ENCODE assay signal across 1 cellular context in the genomic region with DNA sequence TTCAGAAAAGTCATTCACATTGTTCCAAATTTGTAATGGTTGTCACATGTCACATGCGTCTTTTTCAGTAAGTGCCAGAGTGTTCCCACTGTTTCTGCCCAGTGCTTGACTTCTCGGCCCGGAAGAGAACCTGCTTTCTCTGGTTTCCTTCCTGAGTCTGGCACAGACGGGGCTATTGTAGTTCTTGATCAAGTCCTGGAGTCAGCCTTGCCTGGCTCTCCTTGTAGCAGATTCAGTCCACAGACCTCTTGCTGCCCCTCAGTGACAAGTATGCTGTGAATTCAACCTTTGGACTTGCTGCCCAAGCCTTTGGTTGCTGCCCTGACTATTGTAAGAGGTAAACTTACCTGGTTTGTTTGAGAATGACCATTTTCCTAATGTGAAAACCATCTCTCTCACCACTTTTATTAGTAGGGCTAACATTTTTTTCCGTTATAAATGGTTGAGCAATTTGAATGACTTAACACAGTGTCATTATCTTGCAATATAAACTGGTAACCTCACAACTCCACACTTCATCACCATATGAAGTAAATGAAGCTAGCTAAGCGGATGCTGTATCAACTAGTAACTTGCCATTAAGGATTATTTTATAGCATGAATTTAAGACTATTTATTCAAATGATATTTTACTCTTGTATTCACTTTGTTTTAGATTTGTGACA.
TF ChIP-seq lines count a peak whose summit lies in the region.

No MANE protein-coding gene starts in this region.

TF ChIP-seq in HepG2, 621 proteins besides CTCF, POLR2A, EP300 and RAD21 (continued from another document and continues in another):
- TF ChIP-seq, protein P1, sequence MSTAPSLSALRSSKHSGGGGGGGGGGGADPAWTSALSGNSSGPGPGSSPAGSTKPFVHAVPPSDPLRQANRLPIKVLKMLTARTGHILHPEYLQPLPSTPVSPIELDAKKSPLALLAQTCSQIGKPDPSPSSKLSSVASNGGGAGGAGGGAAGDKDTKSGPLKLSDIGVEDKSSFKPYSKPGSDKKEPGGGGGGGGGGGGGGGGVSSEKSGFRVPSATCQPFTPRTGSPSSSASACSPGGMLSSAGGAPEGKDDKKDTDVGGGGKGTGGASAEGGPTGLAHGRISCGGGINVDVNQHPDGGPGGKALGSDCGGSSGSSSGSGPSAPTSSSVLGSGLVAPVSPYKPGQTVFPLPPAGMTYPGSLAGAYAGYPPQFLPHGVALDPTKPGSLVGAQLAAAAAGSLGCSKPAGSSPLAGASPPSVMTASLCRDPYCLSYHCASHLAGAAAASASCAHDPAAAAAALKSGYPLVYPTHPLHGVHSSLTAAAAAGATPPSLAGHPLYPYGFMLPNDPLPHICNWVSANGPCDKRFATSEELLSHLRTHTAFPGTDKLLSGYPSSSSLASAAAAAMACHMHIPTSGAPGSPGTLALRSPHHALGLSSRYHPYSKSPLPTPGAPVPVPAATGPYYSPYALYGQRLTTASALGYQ (CRISPR knock-in tag; IDR thresholded peaks at IDR 0.05), result no peak
- no peak for TF ChIP-seq TOE1 (CRISPR knock-in tag; IDR thresholded peaks at IDR 0.05)
- TF ChIP-seq ZNF543 (CRISPR knock-in tag; IDR thresholded peaks at IDR 0.05), result no peak
- TF ChIP-seq, protein P2, sequence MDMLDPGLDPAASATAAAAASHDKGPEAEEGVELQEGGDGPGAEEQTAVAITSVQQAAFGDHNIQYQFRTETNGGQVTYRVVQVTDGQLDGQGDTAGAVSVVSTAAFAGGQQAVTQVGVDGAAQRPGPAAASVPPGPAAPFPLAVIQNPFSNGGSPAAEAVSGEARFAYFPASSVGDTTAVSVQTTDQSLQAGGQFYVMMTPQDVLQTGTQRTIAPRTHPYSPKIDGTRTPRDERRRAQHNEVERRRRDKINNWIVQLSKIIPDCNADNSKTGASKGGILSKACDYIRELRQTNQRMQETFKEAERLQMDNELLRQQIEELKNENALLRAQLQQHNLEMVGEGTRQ (IDR thresholded peaks at IDR 0.05; ENCODE audit: low read depth, low read length), result no peak
- TF ChIP-seq, protein P2 (CRISPR knock-in tag; IDR thresholded peaks at IDR 0.05; ENCODE audit: borderline replicate concordance), result no peak
- no peak for TF ChIP-seq CHD2 (IDR thresholded peaks at IDR 0.05; ENCODE audit: low read depth, low read length)
- TF ChIP-seq JDP2 (CRISPR knock-in tag; IDR thresholded peaks at IDR 0.05; ENCODE audit: borderline replicate concordance), result no peak
- peak; percentile 56 for TF ChIP-seq GATAD2A (CRISPR knock-in tag; IDR thresholded peaks at IDR 0.05)
- no peak for TF ChIP-seq JUND (CRISPR knock-in tag; IDR thresholded peaks at IDR 0.05)
- TF ChIP-seq, protein P3, sequence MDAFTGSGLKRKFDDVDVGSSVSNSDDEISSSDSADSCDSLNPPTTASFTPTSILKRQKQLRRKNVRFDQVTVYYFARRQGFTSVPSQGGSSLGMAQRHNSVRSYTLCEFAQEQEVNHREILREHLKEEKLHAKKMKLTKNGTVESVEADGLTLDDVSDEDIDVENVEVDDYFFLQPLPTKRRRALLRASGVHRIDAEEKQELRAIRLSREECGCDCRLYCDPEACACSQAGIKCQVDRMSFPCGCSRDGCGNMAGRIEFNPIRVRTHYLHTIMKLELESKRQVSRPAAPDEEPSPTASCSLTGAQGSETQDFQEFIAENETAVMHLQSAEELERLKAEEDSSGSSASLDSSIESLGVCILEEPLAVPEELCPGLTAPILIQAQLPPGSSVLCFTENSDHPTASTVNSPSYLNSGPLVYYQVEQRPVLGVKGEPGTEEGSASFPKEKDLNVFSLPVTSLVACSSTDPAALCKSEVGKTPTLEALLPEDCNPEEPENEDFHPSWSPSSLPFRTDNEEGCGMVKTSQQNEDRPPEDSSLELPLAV (CRISPR knock-in tag; conservative IDR thresholded peaks at IDR 0.05; ENCODE audit: low read depth), result no peak
- TF ChIP-seq GFI1 (CRISPR knock-in tag; IDR thresholded peaks at IDR 0.05; ENCODE audit: borderline replicate concordance), result no peak
- no peak for TF ChIP-seq SMAD9 (CRISPR knock-in tag; IDR thresholded peaks at IDR 0.05)
- no peak for TF ChIP-seq ZSCAN22 (CRISPR knock-in tag; IDR thresholded peaks at IDR 0.05)
- TF ChIP-seq, protein P4, sequence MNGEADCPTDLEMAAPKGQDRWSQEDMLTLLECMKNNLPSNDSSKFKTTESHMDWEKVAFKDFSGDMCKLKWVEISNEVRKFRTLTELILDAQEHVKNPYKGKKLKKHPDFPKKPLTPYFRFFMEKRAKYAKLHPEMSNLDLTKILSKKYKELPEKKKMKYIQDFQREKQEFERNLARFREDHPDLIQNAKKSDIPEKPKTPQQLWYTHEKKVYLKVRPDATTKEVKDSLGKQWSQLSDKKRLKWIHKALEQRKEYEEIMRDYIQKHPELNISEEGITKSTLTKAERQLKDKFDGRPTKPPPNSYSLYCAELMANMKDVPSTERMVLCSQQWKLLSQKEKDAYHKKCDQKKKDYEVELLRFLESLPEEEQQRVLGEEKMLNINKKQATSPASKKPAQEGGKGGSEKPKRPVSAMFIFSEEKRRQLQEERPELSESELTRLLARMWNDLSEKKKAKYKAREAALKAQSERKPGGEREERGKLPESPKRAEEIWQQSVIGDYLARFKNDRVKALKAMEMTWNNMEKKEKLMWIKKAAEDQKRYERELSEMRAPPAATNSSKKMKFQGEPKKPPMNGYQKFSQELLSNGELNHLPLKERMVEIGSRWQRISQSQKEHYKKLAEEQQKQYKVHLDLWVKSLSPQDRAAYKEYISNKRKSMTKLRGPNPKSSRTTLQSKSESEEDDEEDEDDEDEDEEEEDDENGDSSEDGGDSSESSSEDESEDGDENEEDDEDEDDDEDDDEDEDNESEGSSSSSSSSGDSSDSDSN (CRISPR knock-in tag; IDR thresholded peaks at IDR 0.05), result no peak
- TF ChIP-seq STAT5B (CRISPR knock-in tag; IDR thresholded peaks at IDR 0.05), result no peak
- peak; percentile 87 for TF ChIP-seq HNF4G (IDR thresholded peaks at IDR 0.05; ENCODE audit: borderline replicate concordance, low read depth, low read length)
- peak; percentile 34; the same call in 1 of the 2 replicates for TF ChIP-seq HNF4G (CRISPR knock-in tag; IDR thresholded peaks at IDR 0.05; ENCODE audit: borderline replicate concordance, low read depth)
- TF ChIP-seq ZNF329 (CRISPR knock-in tag; IDR thresholded peaks at IDR 0.05; ENCODE audit: low read depth), result no peak
- TF ChIP-seq, protein P5, sequence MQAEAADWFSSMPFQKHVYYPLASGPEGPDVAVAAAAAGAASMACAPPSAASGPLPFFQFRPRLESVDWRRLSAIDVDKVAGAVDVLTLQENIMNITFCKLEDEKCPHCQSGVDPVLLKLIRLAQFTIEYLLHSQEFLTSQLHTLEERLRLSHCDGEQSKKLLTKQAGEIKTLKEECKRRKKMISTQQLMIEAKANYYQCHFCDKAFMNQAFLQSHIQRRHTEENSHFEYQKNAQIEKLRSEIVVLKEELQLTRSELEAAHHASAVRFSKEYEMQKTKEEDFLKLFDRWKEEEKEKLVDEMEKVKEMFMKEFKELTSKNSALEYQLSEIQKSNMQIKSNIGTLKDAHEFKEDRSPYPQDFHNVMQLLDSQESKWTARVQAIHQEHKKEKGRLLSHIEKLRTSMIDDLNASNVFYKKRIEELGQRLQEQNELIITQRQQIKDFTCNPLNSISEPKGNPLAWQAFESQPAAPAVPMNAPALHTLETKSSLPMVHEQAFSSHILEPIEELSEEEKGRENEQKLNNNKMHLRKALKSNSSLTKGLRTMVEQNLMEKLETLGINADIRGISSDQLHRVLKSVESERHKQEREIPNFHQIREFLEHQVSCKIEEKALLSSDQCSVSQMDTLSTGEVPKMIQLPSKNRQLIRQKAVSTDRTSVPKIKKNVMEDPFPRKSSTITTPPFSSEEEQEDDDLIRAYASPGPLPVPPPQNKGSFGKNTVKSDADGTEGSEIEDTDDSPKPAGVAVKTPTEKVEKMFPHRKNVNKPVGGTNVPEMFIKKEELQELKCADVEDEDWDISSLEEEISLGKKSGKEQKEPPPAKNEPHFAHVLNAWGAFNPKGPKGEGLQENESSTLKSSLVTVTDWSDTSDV (CRISPR knock-in tag; IDR thresholded peaks at IDR 0.05), result no peak
- TF ChIP-seq GABPA (IDR thresholded peaks at IDR 0.05; ENCODE audit: low read depth, low read length), result peak; percentile 59
- TF ChIP-seq GABPA (CRISPR knock-in tag; IDR thresholded peaks at IDR 0.05; ENCODE audit: low read depth), result peak; percentile 84
- TF ChIP-seq MAFG (CRISPR knock-in tag; IDR thresholded peaks at IDR 0.05), result no peak
- TF ChIP-seq, protein P6, sequence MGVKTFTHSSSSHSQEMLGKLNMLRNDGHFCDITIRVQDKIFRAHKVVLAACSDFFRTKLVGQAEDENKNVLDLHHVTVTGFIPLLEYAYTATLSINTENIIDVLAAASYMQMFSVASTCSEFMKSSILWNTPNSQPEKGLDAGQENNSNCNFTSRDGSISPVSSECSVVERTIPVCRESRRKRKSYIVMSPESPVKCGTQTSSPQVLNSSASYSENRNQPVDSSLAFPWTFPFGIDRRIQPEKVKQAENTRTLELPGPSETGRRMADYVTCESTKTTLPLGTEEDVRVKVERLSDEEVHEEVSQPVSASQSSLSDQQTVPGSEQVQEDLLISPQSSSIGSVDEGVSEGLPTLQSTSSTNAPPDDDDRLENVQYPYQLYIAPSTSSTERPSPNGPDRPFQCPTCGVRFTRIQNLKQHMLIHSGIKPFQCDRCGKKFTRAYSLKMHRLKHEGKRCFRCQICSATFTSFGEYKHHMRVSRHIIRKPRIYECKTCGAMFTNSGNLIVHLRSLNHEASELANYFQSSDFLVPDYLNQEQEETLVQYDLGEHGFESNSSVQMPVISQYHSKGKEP (CRISPR knock-in tag; IDR thresholded peaks at IDR 0.05), result no peak
- TF ChIP-seq ZNF614 (CRISPR knock-in tag; IDR thresholded peaks at IDR 0.05; ENCODE audit: borderline replicate concordance), result 0 out of 2 replicates have a peak, but pooled peaks have one; percentile 26
- 0 out of 2 replicates have a peak, but pooled peaks have one; percentile 7 for TF ChIP-seq CEBPG (CRISPR knock-in tag; IDR thresholded peaks at IDR 0.05)
- no peak for TF ChIP-seq ZNF20 (CRISPR knock-in tag; IDR thresholded peaks at IDR 0.05)
- TF ChIP-seq, protein P7, sequence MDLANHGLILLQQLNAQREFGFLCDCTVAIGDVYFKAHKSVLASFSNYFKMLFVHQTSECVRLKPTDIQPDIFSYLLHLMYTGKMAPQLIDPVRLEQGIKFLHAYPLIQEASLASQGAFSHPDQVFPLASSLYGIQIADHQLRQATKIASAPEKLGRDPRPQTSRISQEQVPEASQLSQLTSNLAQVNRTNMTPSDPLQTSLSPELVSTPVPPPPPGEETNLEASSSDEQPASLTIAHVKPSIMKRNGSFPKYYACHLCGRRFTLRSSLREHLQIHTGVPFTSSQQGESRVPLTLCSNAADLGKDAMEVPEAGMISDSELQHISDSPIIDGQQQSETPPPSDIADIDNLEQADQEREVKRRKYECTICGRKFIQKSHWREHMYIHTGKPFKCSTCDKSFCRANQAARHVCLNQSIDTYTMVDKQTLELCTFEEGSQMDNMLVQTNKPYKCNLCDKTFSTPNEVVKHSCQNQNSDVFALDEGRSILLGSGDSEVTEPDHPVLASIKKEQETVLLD (CRISPR knock-in tag; IDR thresholded peaks at IDR 0.05; ENCODE audit: low read depth), result no peak
- TF ChIP-seq, protein P8, sequence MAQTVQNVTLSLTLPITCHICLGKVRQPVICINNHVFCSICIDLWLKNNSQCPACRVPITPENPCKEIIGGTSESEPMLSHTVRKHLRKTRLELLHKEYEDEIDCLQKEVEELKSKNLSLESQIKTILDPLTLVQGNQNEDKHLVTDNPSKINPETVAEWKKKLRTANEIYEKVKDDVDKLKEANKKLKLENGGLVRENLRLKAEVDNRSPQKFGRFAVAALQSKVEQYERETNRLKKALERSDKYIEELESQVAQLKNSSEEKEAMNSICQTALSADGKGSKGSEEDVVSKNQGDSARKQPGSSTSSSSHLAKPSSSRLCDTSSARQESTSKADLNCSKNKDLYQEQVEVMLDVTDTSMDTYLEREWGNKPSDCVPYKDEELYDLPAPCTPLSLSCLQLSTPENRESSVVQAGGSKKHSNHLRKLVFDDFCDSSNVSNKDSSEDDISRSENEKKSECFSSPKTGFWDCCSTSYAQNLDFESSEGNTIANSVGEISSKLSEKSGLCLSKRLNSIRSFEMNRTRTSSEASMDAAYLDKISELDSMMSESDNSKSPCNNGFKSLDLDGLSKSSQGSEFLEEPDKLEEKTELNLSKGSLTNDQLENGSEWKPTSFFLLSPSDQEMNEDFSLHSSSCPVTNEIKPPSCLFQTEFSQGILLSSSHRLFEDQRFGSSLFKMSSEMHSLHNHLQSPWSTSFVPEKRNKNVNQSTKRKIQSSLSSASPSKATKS (CRISPR knock-in tag; IDR thresholded peaks at IDR 0.05), result no peak
- 0 out of 2 replicates have a peak, but pooled peaks have one; percentile 41 for TF ChIP-seq ZBTB7B (CRISPR knock-in tag; IDR thresholded peaks at IDR 0.05)
- TF ChIP-seq MEIS2 (CRISPR knock-in tag; IDR thresholded peaks at IDR 0.05), result no peak
- TF ChIP-seq WIZ (CRISPR knock-in tag; IDR thresholded peaks at IDR 0.05), result no peak
- TF ChIP-seq, protein P9, sequence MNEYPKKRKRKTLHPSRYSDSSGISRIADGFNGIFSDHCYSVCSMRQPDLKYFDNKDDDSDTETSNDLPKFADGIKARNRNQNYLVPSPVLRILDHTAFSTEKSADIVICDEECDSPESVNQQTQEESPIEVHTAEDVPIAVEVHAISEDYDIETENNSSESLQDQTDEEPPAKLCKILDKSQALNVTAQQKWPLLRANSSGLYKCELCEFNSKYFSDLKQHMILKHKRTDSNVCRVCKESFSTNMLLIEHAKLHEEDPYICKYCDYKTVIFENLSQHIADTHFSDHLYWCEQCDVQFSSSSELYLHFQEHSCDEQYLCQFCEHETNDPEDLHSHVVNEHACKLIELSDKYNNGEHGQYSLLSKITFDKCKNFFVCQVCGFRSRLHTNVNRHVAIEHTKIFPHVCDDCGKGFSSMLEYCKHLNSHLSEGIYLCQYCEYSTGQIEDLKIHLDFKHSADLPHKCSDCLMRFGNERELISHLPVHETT (CRISPR knock-in tag; conservative IDR thresholded peaks at IDR 0.05), result no peak
- TF ChIP-seq KMT2B (CRISPR knock-in tag; IDR thresholded peaks at IDR 0.05), result no peak
- no peak for TF ChIP-seq ZNF672 (CRISPR knock-in tag; IDR thresholded peaks at IDR 0.05)
- TF ChIP-seq CHD4 (IDR thresholded peaks at IDR 0.05; ENCODE audit: borderline replicate concordance, low read length), result no peak
- no peak for TF ChIP-seq HDAC6 (IDR thresholded peaks at IDR 0.05; ENCODE audit: low read depth, low read length)
- TF ChIP-seq ZNF724P (CRISPR knock-in tag; IDR thresholded peaks at IDR 0.05; ENCODE audit: borderline replicate concordance), result no peak
- no peak for TF ChIP-seq JUNB (CRISPR knock-in tag; IDR thresholded peaks at IDR 0.05; ENCODE audit: borderline replicate concordance)
- no peak for TF ChIP-seq ZNF564 (CRISPR knock-in tag; IDR thresholded peaks at IDR 0.05)
- no peak for TF ChIP-seq YEATS2 (CRISPR knock-in tag; IDR thresholded peaks at IDR 0.05; ENCODE audit: borderline replicate concordance)
- no peak for TF ChIP-seq FOXA1 (IDR thresholded peaks at IDR 0.05)
- TF ChIP-seq FOXA1 (CRISPR knock-in tag; IDR thresholded peaks at IDR 0.05), result no peak
- TF ChIP-seq SIN3B (IDR thresholded peaks at IDR 0.05; ENCODE audit: low read length), result no peak
